ENCODE assay signal across 8 cellular contexts in genomic region chr17:38349097-38349904, GRCh38. TPM values are rescaled to one million over a fixed set of nuclear protein-coding genes. Genes with fewer than 3 reads are reported as not detected.
DNase-seq lines count a peak whose midpoint lies in the region; ATAC-seq and TF ChIP-seq lines count a peak whose summit lies in the region.

No MANE protein-coding gene starts in this region.

- H3K27me3 ChIP-seq in MM.1S (replicated peaks; ENCODE audit: insufficient read depth, low read length) (no peaks in the 10 kb centered on the region), subcutaneous abdominal adipose tissue (ENCODE audit: control insufficient read depth in 5 of 5, insufficient read depth in 4 of 5, low read length in 5 of 5) (peaks cover 0 to 3% (median 2%) of the 10 kb centered on the region in 5 donors)

- H3K9me3 ChIP-seq in MM.1S (replicated peaks; ENCODE audit: insufficient read depth, low read length) = no peaks in the 10 kb centered on the region
- H3K9me3 ChIP-seq in subcutaneous abdominal adipose tissue (ENCODE audit: control insufficient read depth in 5 of 5, low read length in 5 of 5) = no peaks in the 10 kb centered on the region

- ATAC-seq in HG02571 (IDR thresholded peaks at IDR 0.05; ENCODE audit: unreplicated experiment) = no peak

- no peaks in the 10 kb centered on the region for H3K79me2 ChIP-seq in MM.1S (ENCODE audit: low read length)

- H2AFZ ChIP-seq in MM.1S (ENCODE audit: low read length) = no peak overlapping the region

- H3K4me1 ChIP-seq in MM.1S (ENCODE audit: low read length) = peaks cover 4% of the 10 kb centered on the region; the same call in 1 of the 2 replicates
- H3K4me1 ChIP-seq in subcutaneous abdominal adipose tissue (ENCODE audit: control insufficient read depth in 5 of 5, insufficient read depth in 5 of 5, low read length in 5 of 5) = peaks cover 7 to 40% (median 31%) of the 10 kb centered on the region in 5 donors

- H3K9ac ChIP-seq in MM.1S (ENCODE audit: low read length) = no peak overlapping the region
- H3K9ac ChIP-seq in subcutaneous abdominal adipose tissue (ENCODE audit: low read length in 5 of 5) = no peak overlapping the region

- no peak overlapping the region for H3K4me3 ChIP-seq in MM.1S (ENCODE audit: low read length)
- no peak overlapping the region for H3K4me3 ChIP-seq in subcutaneous abdominal adipose tissue (ENCODE audit: low read depth in 1 of 5, low read length in 5 of 5)

- no peak overlapping the region for H3K4me2 ChIP-seq in MM.1S (ENCODE audit: low read depth, low read length)

- H3K27ac ChIP-seq in MM.1S (ENCODE audit: low read length) = no peak overlapping the region
- H3K27ac ChIP-seq in subcutaneous abdominal adipose tissue (ENCODE audit: low read depth, low read length) = peak overlapping the region; percentile 24

- no peaks in the 10 kb centered on the region for H4K20me1 ChIP-seq in MM.1S (ENCODE audit: insufficient read depth, low read length)

- no peaks in the 10 kb centered on the region for H3K9me2 ChIP-seq in MM.1S (replicated peaks; ENCODE audit: insufficient read depth, low read length)

- no peaks in the 10 kb centered on the region for H3F3A ChIP-seq in MM.1S (ENCODE audit: insufficient read depth, low read length)

- H3K36me3 ChIP-seq in MM.1S (replicated peaks; ENCODE audit: insufficient read depth, low read length) (no peaks in the 10 kb centered on the region), subcutaneous abdominal adipose tissue (ENCODE audit: control insufficient read depth in 5 of 5, insufficient read depth in 5 of 5, low read length in 5 of 5) (no peaks in the 10 kb centered on the region)

- TF ChIP-seq CTCF in MM.1S (IDR thresholded peaks at IDR 0.05; ENCODE audit: low read length) = peak; percentile 88

- DNase-seq in DMS79 (lab: John Stamatoyannopoulos, UW) = peak; percentile 67
- peak; percentile 82 for DNase-seq in MM.1S
- DNase-seq in RPMI7951 (ENCODE audit: low read depth) = peak; percentile 71
- peak; percentile 66 for DNase-seq in activated T-helper 1 cell treated with Interleukin-2 at 50 U/mL for 16 hours (ENCODE audit: low read depth)
- DNase-seq in fibroblast of the conjunctiva (ENCODE audit: low read depth) = peak; percentile 77
- DNase-seq in non-pigmented ciliary epithelial cell (ENCODE audit: low read depth) = peak; percentile 60

RNA-seq across cellular contexts. Expression of gene SOCS7, which starts 2.3 kb away (rescaled TPM):
- 5.2 and 5.4 TPM in 2 replicates for total RNA-seq in RPMI7951 (2014; rRNA removed; shearing (Covaris generic))

RNA-seq across cellular contexts. Expression of gene GPR179, which starts 5.5 kb away (rescaled TPM):
- total RNA-seq in RPMI7951 (2014; rRNA removed; shearing (Covaris generic)) = not detected in 2 replicates

RNA-seq across cellular contexts. Expression of gene MRPL45, which starts 52.3 kb away (rescaled TPM):
- 34.5 and 39.9 TPM in 2 replicates for total RNA-seq in RPMI7951 (2014; rRNA removed; shearing (Covaris generic))
